Comparison of ENCODE assay signal across 1 cellular context in genomic region chr2:205376071-205376470, GRCh38.
TF ChIP-seq lines count a peak whose summit lies in the region.

No MANE protein-coding gene starts in this region.

TF ChIP-seq in SK-N-SH, 30 proteins besides CTCF, POLR2A, EP300 and RAD21 (continued from another document):
- no peak for TF ChIP-seq REST (IDR thresholded peaks at IDR 0.05; ENCODE audit: low read depth, low read length)
- TF ChIP-seq GATA2 (CRISPR knock-in tag; IDR thresholded peaks at IDR 0.05) = 0 out of 2 replicates have a peak, but pooled peaks have one; percentile 9
- TF ChIP-seq RFX5 (IDR thresholded peaks at IDR 0.05; ENCODE audit: low read length) = no peak
- no peak for TF ChIP-seq POLR2AphosphoS5 (IDR thresholded peaks at IDR 0.05; ENCODE audit: low read depth, low read length)
- TF ChIP-seq FOXJ3 (CRISPR knock-in tag; IDR thresholded peaks at IDR 0.05) = no peak
- no peak for TF ChIP-seq MXI1 (IDR thresholded peaks at IDR 0.05; ENCODE audit: low read depth, low read length)
- TF ChIP-seq USF2 (IDR thresholded peaks at IDR 0.05; ENCODE audit: borderline replicate concordance, low read depth, low read length) = no peak
TF ChIP-seq in SK-N-SH: peak in this region for 2.
